In the genomic region with DNA sequence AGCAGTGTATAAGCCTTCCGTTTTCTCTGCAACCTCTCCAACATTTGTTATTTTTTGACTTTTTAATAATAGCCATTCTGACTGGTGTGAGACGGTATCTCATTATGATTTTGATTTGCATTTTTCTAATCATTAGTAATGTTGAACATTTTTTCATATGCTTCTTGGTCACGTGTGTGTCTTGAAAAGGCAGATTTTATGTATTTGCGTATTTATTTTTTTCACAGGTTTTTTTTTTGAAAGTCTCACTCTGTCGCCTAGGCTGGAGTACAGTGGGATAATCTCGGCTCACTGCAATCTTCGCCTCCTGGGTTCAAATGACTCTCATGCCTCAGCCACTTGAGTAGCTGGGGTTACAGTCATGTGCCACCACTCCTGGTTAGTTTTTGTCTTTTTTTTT, we compare ENCODE assay signal across 19 cellular contexts. TPM values are rescaled to one million over a fixed set of nuclear protein-coding genes. Genes with fewer than 3 reads are reported as not detected.
DNase-seq lines count a peak whose midpoint lies in the region; ATAC-seq, FAIRE-seq and TF ChIP-seq lines count a peak whose summit lies in the region.
"Had no signal": no experiment of that assay in that cellular context is flagged by ENCODE, and none has a peak within 500 bp of the region (broad histone marks: within the 10 kb centered on the region; RNA-seq: fewer than 3 reads in every experiment).

No MANE protein-coding gene starts in this region.

- H3K4me1 Mint-ChIP-seq in CD14-positive monocyte = peaks cover 84% of the 10 kb centered on the region
- H3K4me1 Mint-ChIP-seq in naive thymus-derived CD8-positive, alpha-beta T cell = peaks cover 43 to 91% (median 73%) of the 10 kb centered on the region in 4 donors

- H3K27ac Mint-ChIP-seq in CD14-positive monocyte = peak overlapping the region; percentile 98 to 100 (median 99)
- peak overlapping the region in 7 of 10 donors; percentile 41 to 99 (median 82) for H3K27ac Mint-ChIP-seq in naive thymus-derived CD8-positive, alpha-beta T cell
- H3K27ac Mint-ChIP-seq: stimulated activated effector memory CD8-positive, alpha-beta T cell treated with anti-CD3 and anti-CD28 coated beads, Interleukin-12 subunit alpha, Interleukin-12 subunit beta, amount 100 ng/mL, for 72 hours had no signal

- H3K36me3 Mint-ChIP-seq in CD14-positive monocyte = peaks cover 16 to 19% of the 10 kb centered on the region in 2 donors
- peaks cover 0 to 5% (median 5%) of the 10 kb centered on the region in 3 donors for H3K36me3 Mint-ChIP-seq in naive thymus-derived CD8-positive, alpha-beta T cell

- intact Hi-C loops in CD14-positive monocyte (cut with micrococcal nuclease) = no loop called here

- DNase-seq in CD14-positive monocyte (ENCODE audit: low spot score) (no peak), GM12865 (ENCODE audit: low read depth) (peak; percentile 50), AG08395 (ENCODE audit: low spot score) (no peak), GM19238 (ENCODE audit: insufficient read length, low spot score) (no peak), GM12891 (ENCODE audit: insufficient read length, low spot score) (no peak)
- DNase-seq in naive thymus-derived CD8-positive, alpha-beta T cell = no peak
- DNase-seq: activated CD4-positive, alpha-beta T cell treated with anti-CD3 and anti-CD28 coated beads, Interleukin-2, amount 50 U/mL, for 4 hours; activated T-cell treated with anti-CD3 and anti-CD28 coated beads for 4 hours; effector memory CD4-positive, alpha-beta T cell; esophagus squamous epithelium; kidney; mesenchymal stem cell; NCI-H1694 treated with DMSO at 0.1 percent for 48 hours; posterior cingulate gyrus; Right ventricle myocardium superior had no signal

- POLR2A ChIA-PET in naive thymus-derived CD8-positive, alpha-beta T cell (lab: Charles Lee) = interaction anchor here (0.6 to 14.1 kb wide), 7 partner anchors 12 to 89 kb away, joined by 3 to 510 read pairs (median 9); partner anchors contain the start of genes BRD2, HLA-DMA, PSMB9 and TAP1

- H3K4me3 Mint-ChIP-seq in CD14-positive monocyte = peak overlapping the region in 1 of 2 donors; percentile 86
- H3K4me3 Mint-ChIP-seq in naive thymus-derived CD8-positive, alpha-beta T cell = peak overlapping the region in 6 of 10 donors; percentile 4 to 84 (median 42)

- ATAC-seq in naive thymus-derived CD8-positive, alpha-beta T cell = no peak
- ATAC-seq: gastroesophageal sphincter; stimulated activated effector memory CD8-positive, alpha-beta T cell treated with anti-CD3 and anti-CD28 coated beads, Interleukin-12 subunit alpha, Interleukin-12 subunit beta, amount 100 ng/mL, for 72 hours had no signal

- H3K9me3 Mint-ChIP-seq in CD14-positive monocyte = peaks cover 0 to 1% (median 0%) of the 10 kb centered on the region in 7 donors
- H3K9me3 Mint-ChIP-seq in naive thymus-derived CD8-positive, alpha-beta T cell = no peaks in the 10 kb centered on the region
- H3K9me3 Mint-ChIP-seq: stimulated activated effector memory CD8-positive, alpha-beta T cell treated with anti-CD3 and anti-CD28 coated beads, Interleukin-12 subunit alpha, Interleukin-12 subunit beta, amount 100 ng/mL, for 72 hours had no signal

- no peak for TF ChIP-seq POLR2A in GM12891 (IDR thresholded peaks at IDR 0.05; ENCODE audit: low read depth, low read length)

- peak overlapping the region; percentile 92 for H3K27ac ChIP-seq in VCaP
- H3K27ac ChIP-seq: gastroesophageal sphincter, thoracic aorta had no signal

- no peak overlapping the region for H3K4me3 ChIP-seq in GM12865 (ENCODE audit: low read depth, low read length)
- H3K4me3 ChIP-seq: esophagus squamous epithelium, gastroesophageal sphincter, thoracic aorta had no signal

- no peak for FAIRE-seq in GM12891 (lab: Jason Lieb, UNC)
- FAIRE-seq: kidney had no signal

- H3K27me3 Mint-ChIP-seq in CD14-positive monocyte (ENCODE audit: low read depth in 3 of 3) = peaks cover 0 to 2% (median 2%) of the 10 kb centered on the region in 3 donors
- H3K27me3 Mint-ChIP-seq in naive thymus-derived CD8-positive, alpha-beta T cell = no peaks in the 10 kb centered on the region

- TF ChIP-seq CTCF in CD14-positive monocyte (IDR thresholded peaks at IDR 0.05) = no peak
- no peak for TF ChIP-seq CTCF in GM12865 (IDR thresholded peaks at IDR 0.05; ENCODE audit: insufficient read depth, low read depth, low read length, missing control alignments)
- no peak for TF ChIP-seq CTCF in VCaP (conservative IDR thresholded peaks at IDR 0.05)

TF ChIP-seq in GM12891, 5 proteins besides CTCF, POLR2A, EP300 and RAD21:
- TF ChIP-seq POU2F2 (IDR thresholded peaks at IDR 0.05; ENCODE audit: low read depth, low read length) = no peak
- no peak for TF ChIP-seq POLR2AphosphoS5 (IDR thresholded peaks at IDR 0.05; ENCODE audit: low read depth, low read length)
- no peak for TF ChIP-seq SPI1 (IDR thresholded peaks at IDR 0.05; ENCODE audit: low read depth, low read length)
- TF ChIP-seq TAF1 (IDR thresholded peaks at IDR 0.05; ENCODE audit: low read depth, low read length) = no peak
- TF ChIP-seq PAX5 (IDR thresholded peaks at IDR 0.05; ENCODE audit: insufficient read depth, low read length, severe bottlenecking) = no peak

RNA-seq across cellular contexts. Expression of gene HLA-DMB, which starts 1.7 kb away (rescaled TPM):
- 100 to 1,000 TPM; 726 to 924 TPM for polyA plus RNA-seq in CD14-positive monocyte
- 10 to 100 TPM; 23.0 to 23.5 TPM for total RNA-seq in naive thymus-derived CD8-positive, alpha-beta T cell
- polyA plus RNA-seq in naive thymus-derived CD8-positive, alpha-beta T cell = 10 to 100 TPM; 10.8 to 22.5 (median 16.8) TPM
- polyA plus RNA-seq in GM12891 (2012; ENCODE audit: low read depth, missing spikeins) = 358 TPM

RNA-seq across cellular contexts. Expression of gene HLA-DMA, which starts 10.3 kb away (rescaled TPM):
- 100 to 1,000 TPM; 434 to 526 TPM for polyA plus RNA-seq in CD14-positive monocyte
- 10 to 100 TPM; 38.7 to 39.7 TPM for total RNA-seq in naive thymus-derived CD8-positive, alpha-beta T cell
- 10 to 100 TPM; 23.7 to 37.4 (median 26.9) TPM for polyA plus RNA-seq in naive thymus-derived CD8-positive, alpha-beta T cell
- 434 TPM for polyA plus RNA-seq in GM12891 (2012; ENCODE audit: low read depth, missing spikeins)

RNA-seq across cellular contexts. Expression of gene BRD2, which starts 25.8 kb away (rescaled TPM):
- polyA plus RNA-seq in CD14-positive monocyte = 10 to 100 TPM in 1 of 2 donors, 1 to 10 TPM in 1; 9.6 to 21.7 TPM
- 100 to 1,000 TPM; 454 to 455 TPM for total RNA-seq in naive thymus-derived CD8-positive, alpha-beta T cell
- polyA plus RNA-seq in naive thymus-derived CD8-positive, alpha-beta T cell = 10 to 100 TPM; 24.5 to 72.8 (median 29.8) TPM
- polyA plus RNA-seq in GM12891 (2012; ENCODE audit: low read depth, missing spikeins) = 178 TPM

Comparison
In these comparisons a context has a peak if more than half of its experiments do, and no peak if none do; other contexts are left out.
1. RNA of gene HLA-DMB, which starts 1.7 kb away (polyA plus RNA-seq): 726 to 924 TPM in CD14-positive monocyte; 10.8 to 22.5 TPM in naive thymus-derived CD8-positive, alpha-beta T cell; every median in the first group is over 10 times any median in the second.
2. RNA of gene HLA-DMA, which starts 10.3 kb away (polyA plus RNA-seq): 434 to 526 TPM in CD14-positive monocyte; 23.7 to 37.4 TPM in naive thymus-derived CD8-positive, alpha-beta T cell; every median in the first group is over 10 times any median in the second.